6 cellular contexts compared by ENCODE assay signal in genomic region chr3:27115352-27115751, GRCh38.
"Had no signal": no experiment of that assay in that cellular context is flagged by ENCODE, and none has a peak within 500 bp of the region (broad histone marks: within the 10 kb centered on the region; RNA-seq: fewer than 3 reads in every experiment).

No MANE protein-coding gene starts in this region.

- H3K4me3 ChIP-seq: K562 had no signal

- DNase-seq: KBM-7, KG1 had no signal

- H3K9ac ChIP-seq: KMS-11 had no signal

- FAIRE-seq: HTR-8/SVneo, K562 had no signal

- H3K27ac ChIP-seq: HL-60, KMS-11 had no signal

- H3K4me2 ChIP-seq: KMS-11 had no signal

- ATAC-seq: K562 had no signal
